In genomic region chr3:58059349-58060321, GRCh38 we compare ENCODE assay signal across 9 cellular contexts. TPM values are rescaled to one million over a fixed set of nuclear protein-coding genes. Genes with fewer than 3 reads are reported as not detected.
DNase-seq lines count a peak whose midpoint lies in the region; ATAC-seq and TF ChIP-seq lines count a peak whose summit lies in the region.
"Had no signal": no experiment of that assay in that cellular context is flagged by ENCODE, and none has a peak within 500 bp of the region (broad histone marks: within the 10 kb centered on the region; RNA-seq: fewer than 3 reads in every experiment).

No MANE protein-coding gene starts in this region.

- POLR2A ChIA-PET in CD8-positive, alpha-beta T cell (lab: Charles Lee): interaction anchor here (0.9 kb wide), 1 partner anchor 23 kb away, joined by 3 read pairs; no protein-coding TSS in a partner anchor

- no peaks in the 10 kb centered on the region for H3K27me3 Mint-ChIP-seq in CD8-positive, alpha-beta T cell (ENCODE audit: low read depth)
- H3K27me3 Mint-ChIP-seq: effector memory CD8-positive, alpha-beta T cell had no signal

- ATAC-seq in right cardiac atrium (peak; percentile 77), GM21528 (IDR thresholded peaks at IDR 0.05; ENCODE audit: low FRiP score, unreplicated experiment) (no peak)
- no peak for ATAC-seq in CD8-positive, alpha-beta T cell
- ATAC-seq: effector memory CD8-positive, alpha-beta T cell had no signal

- H3K36me3 Mint-ChIP-seq in CD8-positive, alpha-beta T cell: peaks cover 11% of the 10 kb centered on the region

- intact Hi-C loops in right cardiac atrium (cut with DNase I): no loop called here
- intact Hi-C loops in CD8-positive, alpha-beta T cell (cut with DNase I, micrococcal nuclease): no loop called here

- H3K4me3 ChIP-seq in WI38 (ENCODE audit: low read depth, low read length): peak overlapping the region; percentile 3; the same call in 1 of the 2 replicates
- H3K4me3 ChIP-seq in right cardiac atrium (ENCODE audit: low read length): no peak overlapping the region
- no peak overlapping the region for H3K4me3 ChIP-seq in smooth muscle cell
- no peak overlapping the region for H3K4me3 ChIP-seq in CD8-positive, alpha-beta T cell (ENCODE audit: low read depth, low read length)

- peaks cover 47% of the 10 kb centered on the region for H4K20me1 ChIP-seq in smooth muscle cell (ENCODE audit: low read depth)

- H3K9me3 ChIP-seq in right cardiac atrium (ENCODE audit: control insufficient read depth, low read length) (no peaks in the 10 kb centered on the region), smooth muscle cell (replicated peaks; ENCODE audit: low read depth) (no peaks in the 10 kb centered on the region)
- no peaks in the 10 kb centered on the region for H3K9me3 ChIP-seq in CD8-positive, alpha-beta T cell (ENCODE audit: low read length)

- H3K79me2 ChIP-seq in smooth muscle cell (ENCODE audit: low read depth): peaks cover 75% of the 10 kb centered on the region

- H3K9ac ChIP-seq in smooth muscle cell (ENCODE audit: low read depth): peak overlapping the region; percentile 53

- H3K27ac ChIP-seq in right cardiac atrium (ENCODE audit: low read length): peak overlapping the region; percentile 40
- H3K27ac ChIP-seq in smooth muscle cell (ENCODE audit: low read depth): peak overlapping the region; percentile 92
- H3K27ac ChIP-seq in CD8-positive, alpha-beta T cell (ENCODE audit: low read depth, low read length): no peak overlapping the region

- peak overlapping the region; percentile 70 for H3K4me2 ChIP-seq in smooth muscle cell

- no peak overlapping the region for H3K27ac Mint-ChIP-seq in CD8-positive, alpha-beta T cell
- H3K27ac Mint-ChIP-seq: effector memory CD8-positive, alpha-beta T cell had no signal

- CTCF ChIA-PET in CD8-positive, alpha-beta T cell (lab: Charles Lee): interaction anchor here (0.8 to 0.9 kb wide), 2 partner anchors 67 to 128 kb away, joined by 3 read pairs; no protein-coding TSS in a partner anchor

- TF ChIP-seq CTCF in WI38 (IDR thresholded peaks at IDR 0.05; ENCODE audit: low read depth, low read length) (no peak), smooth muscle cell (IDR thresholded peaks at IDR 0.05; ENCODE audit: borderline replicate concordance, insufficient read depth, poor library complexity, severe bottlenecking) (no peak)
- TF ChIP-seq CTCF in CD8-positive, alpha-beta T cell (IDR thresholded peaks at IDR 0.05): no peak

- H3K9me3 Mint-ChIP-seq in CD8-positive, alpha-beta T cell: peaks cover 2% of the 10 kb centered on the region
- H3K9me3 Mint-ChIP-seq: effector memory CD8-positive, alpha-beta T cell had no signal

- H3K36me3 ChIP-seq in smooth muscle cell (ENCODE audit: low read depth): no peaks in the 10 kb centered on the region
- H3K36me3 ChIP-seq in CD8-positive, alpha-beta T cell (ENCODE audit: insufficient read depth, low read length): no peaks in the 10 kb centered on the region

- WGBS in right cardiac atrium: 31% methylated on average over 15 of the region's 15 CpGs
- WGBS in smooth muscle cell (ENCODE audit: low lambda C conversion rate): 24% methylated on average over 15 of the region's 15 CpGs

- no peak overlapping the region for H2AFZ ChIP-seq in smooth muscle cell (ENCODE audit: low read depth)

- H3K4me1 ChIP-seq in right cardiac atrium (ENCODE audit: control insufficient read depth, insufficient read depth, low read length) (peaks cover 9% of the 10 kb centered on the region), smooth muscle cell (ENCODE audit: low read depth) (peaks cover 13% of the 10 kb centered on the region)
- peaks cover 8% of the 10 kb centered on the region for H3K4me1 ChIP-seq in CD8-positive, alpha-beta T cell (ENCODE audit: insufficient read depth, low read length)

- peaks cover 47% of the 10 kb centered on the region for H3F3A ChIP-seq in smooth muscle cell (ENCODE audit: low read depth)

- H3K27me3 ChIP-seq in right cardiac atrium (ENCODE audit: control insufficient read depth, insufficient read depth): no peaks in the 10 kb centered on the region
- no peaks in the 10 kb centered on the region for H3K27me3 ChIP-seq in smooth muscle cell (ENCODE audit: low read depth)
- no peaks in the 10 kb centered on the region for H3K27me3 ChIP-seq in CD8-positive, alpha-beta T cell (ENCODE audit: insufficient read depth, low read length)

- no peak overlapping the region for H3K4me3 Mint-ChIP-seq in CD8-positive, alpha-beta T cell
- H3K4me3 Mint-ChIP-seq: effector memory CD8-positive, alpha-beta T cell had no signal

- peaks cover 46% of the 10 kb centered on the region for H3K4me1 Mint-ChIP-seq in CD8-positive, alpha-beta T cell (ENCODE audit: low read depth)

- DNase-seq in HS-5 (ENCODE audit: low read depth): peak; percentile 41
- peak in 1 of 3 donors; percentile 55 for DNase-seq in right cardiac atrium
- DNase-seq in smooth muscle cell (lab: John Stamatoyannopoulos, UW; ENCODE audit: unreplicated experiment): no peak
- DNase-seq in NCI-H748 treated with DMSO at 0.1 percent for 48 hours (lab: John Stamatoyannopoulos, UW): no peak
- DNase-seq in CD8-positive, alpha-beta T cell: no peak
- DNase-seq in activated CD4-positive, alpha-beta T cell treated with anti-CD3 and anti-CD28 coated beads for 48 hours: no peak
- DNase-seq: effector memory CD8-positive, alpha-beta T cell had no signal

RNA-seq across cellular contexts. Expression of gene FLNB, which starts 51.4 kb away (rescaled TPM):
- total RNA-seq in right cardiac atrium: 10 to 100 TPM; 22.9 to 44.9 (median 29.0) TPM
- 36.9 TPM for polyA plus RNA-seq in right cardiac atrium
- 106 and 145 TPM in 2 replicates for total RNA-seq in smooth muscle cell
- 52.7 and 85.9 TPM in 2 replicates for polyA plus RNA-seq in smooth muscle cell
- total RNA-seq in CD8-positive, alpha-beta T cell: 10 to 100 TPM; 46.8 to 52.1 TPM

Comparison
In these comparisons a context has a peak if more than half of its experiments do, and no peak if none do; other contexts are left out.
1. ATAC-seq: peak in right cardiac atrium (2 of 2); none in GM21528 (single experiment) and CD8-positive, alpha-beta T cell (single experiment).